Comparison of ENCODE assay signal across 25 cellular contexts in genomic region chr9:134882204-134882785, GRCh38. TPM values are rescaled to one million over a fixed set of nuclear protein-coding genes. Genes with fewer than 3 reads are reported as not detected.
DNase-seq lines count a peak whose midpoint lies in the region; ATAC-seq and TF ChIP-seq lines count a peak whose summit lies in the region.
"Had no signal": no experiment of that assay in that cellular context is flagged by ENCODE, and none has a peak within 500 bp of the region (broad histone marks: within the 10 kb centered on the region; RNA-seq: fewer than 3 reads in every experiment).

No MANE protein-coding gene starts in this region.

- no peak overlapping the region for H3K4me2 ChIP-seq in mesendoderm (ENCODE audit: low read length)
- H3K4me2 ChIP-seq: A549; BLaER1 treated with 17β-estradiol and CSF1 and Interleukin-3, amounts not matched to agents 10 nM and 100 nM had no signal

- no peak for ATAC-seq in right cardiac atrium
- ATAC-seq: A549, GM12878 had no signal

- H2BK120ac ChIP-seq in mesendoderm (ENCODE audit: low read depth, low read length): no peak overlapping the region

- peak overlapping the region; percentile 80 for H3K23ac ChIP-seq in mesendoderm (ENCODE audit: low read length)

- H3K4me1 ChIP-seq in esophagus muscularis mucosa: no peaks in the 10 kb centered on the region
- no peaks in the 10 kb centered on the region for H3K4me1 ChIP-seq in mesendoderm (ENCODE audit: control insufficient read depth, low read depth, low read length)
- H3K4me1 ChIP-seq in right cardiac atrium (ENCODE audit: control insufficient read depth, insufficient read depth, low read length): no peaks in the 10 kb centered on the region
- H3K4me1 ChIP-seq: A549, BE2C had no signal

- H3K56ac ChIP-seq in mesendoderm (ENCODE audit: low read length): no peak overlapping the region

- no peak overlapping the region for H2BK5ac ChIP-seq in mesendoderm (ENCODE audit: low read length)

- H2AK5ac ChIP-seq in mesendoderm (ENCODE audit: low read length): no peak overlapping the region

- H3K9me3 ChIP-seq in esophagus muscularis mucosa (no peaks in the 10 kb centered on the region), right cardiac atrium (ENCODE audit: control insufficient read depth, low read length) (no peaks in the 10 kb centered on the region)
- H3K9me3 ChIP-seq: A549; BE2C; BLaER1 treated with 17β-estradiol and CSF1 and Interleukin-3, amounts not matched to agents 10 nM and 100 nM had no signal

- H3K9ac ChIP-seq in mesendoderm (ENCODE audit: low read length): no peak overlapping the region
- H3K9ac ChIP-seq: BLaER1 treated with 17β-estradiol and CSF1 and Interleukin-3, amounts not matched to agents 10 nM and 100 nM; GM23248 had no signal

- no peak overlapping the region for H2BK15ac ChIP-seq in mesendoderm (replicated peaks; ENCODE audit: low read depth)

- no peak for TF ChIP-seq POLR2A in esophagus muscularis mucosa (IDR thresholded peaks at IDR 0.05; ENCODE audit: low read depth)

- TF ChIP-seq CTCF in esophagus muscularis mucosa (IDR thresholded peaks at IDR 0.05): no peak

- 95% methylated on average over 3 of the region's 3 CpGs for WGBS in esophagus muscularis mucosa
- no CpG with 5 or more reads among the region's 3 CpGs for WGBS in mesendoderm (ENCODE audit: extremely low coverage, insufficient coverage, low lambda C conversion rate)
- WGBS in right cardiac atrium: 95% methylated on average over 3 of the region's 3 CpGs

- DNase-seq in activated CD8-positive, alpha-beta memory T cell treated with anti-CD3 and anti-CD28 coated beads, Interleukin-2, amount 50 U/mL, for 48 hours: peak; percentile 23
- DNase-seq in activated CD8-positive, alpha-beta memory T cell treated with anti-CD3 and anti-CD28 coated beads, Interleukin-2, amount 50 U/mL, for 4 hours: no peak
- DNase-seq in esophagus muscularis mucosa (ENCODE audit: extremely low spot score): peak; percentile 77
- DNase-seq in mesendoderm: no peak
- DNase-seq in amniotic stem cell (lab: John Stamatoyannopoulos, UW): no peak
- no peak for DNase-seq in right cardiac atrium
- no peak for DNase-seq in activated naive CD4-positive, alpha-beta T cell (lab: John Stamatoyannopoulos, UW)
- DNase-seq: 8988T; ACHN; AML-193; BE2C; CD4-positive, alpha-beta T cell; CD8-positive, alpha-beta memory T cell; DMS 273 treated with DMSO at 0.1 percent for 48 hours; DMS79; EL; GDM1; GM23248; H7; HCEC 1CT had no signal

- H3K18ac ChIP-seq in mesendoderm (ENCODE audit: low read length): no peak overlapping the region

- no peaks in the 10 kb centered on the region for H3K79me2 ChIP-seq in mesendoderm (ENCODE audit: control insufficient read depth, insufficient read depth, low read length)

- no peak overlapping the region for H4K5ac ChIP-seq in mesendoderm (ENCODE audit: low read length)

- H3K27ac ChIP-seq in esophagus muscularis mucosa (replicated peaks in 1 of 4) (no peak overlapping the region), mesendoderm (ENCODE audit: low read depth, low read length) (no peak overlapping the region), right cardiac atrium (ENCODE audit: low read length) (no peak overlapping the region)
- H3K27ac ChIP-seq: A549; BLaER1 treated with 17β-estradiol and CSF1 and Interleukin-3, amounts not matched to agents 10 nM and 100 nM; GM23248 had no signal

- intact Hi-C loops in esophagus muscularis mucosa (cut with DNase I): no loop called here
- intact Hi-C loops in right cardiac atrium (cut with DNase I): no loop called here

- no peak overlapping the region for H3K4ac ChIP-seq in mesendoderm (ENCODE audit: low read depth, low read length)

- H3K36me3 ChIP-seq in esophagus muscularis mucosa: no peaks in the 10 kb centered on the region
- no peaks in the 10 kb centered on the region for H3K36me3 ChIP-seq in mesendoderm (ENCODE audit: control insufficient read depth, insufficient read depth, low read length)
- H3K36me3 ChIP-seq: BE2C; BLaER1 treated with 17β-estradiol and CSF1 and Interleukin-3, amounts not matched to agents 10 nM and 100 nM had no signal

- no peak for TF ChIP-seq EP300 in esophagus muscularis mucosa (IDR thresholded peaks at IDR 0.05)

- H3K27me3 ChIP-seq in esophagus muscularis mucosa: peaks cover 0 to 30% (median 0%) of the 10 kb centered on the region in 4 donors
- no peaks in the 10 kb centered on the region for H3K27me3 ChIP-seq in mesendoderm (ENCODE audit: insufficient read depth, low read length, poor library complexity)
- no peaks in the 10 kb centered on the region for H3K27me3 ChIP-seq in right cardiac atrium (ENCODE audit: control insufficient read depth, insufficient read depth)
- H3K27me3 ChIP-seq: BE2C had no signal

- H4K8ac ChIP-seq in mesendoderm (ENCODE audit: low read depth, low read length): no peak overlapping the region

- no peak overlapping the region for H3K4me3 ChIP-seq in esophagus muscularis mucosa
- no peak overlapping the region for H3K4me3 ChIP-seq in mesendoderm (ENCODE audit: low read length)
- H3K4me3 ChIP-seq in right cardiac atrium (ENCODE audit: low read length): no peak overlapping the region
- H3K4me3 ChIP-seq: A549; BLaER1 treated with 17β-estradiol and CSF1 and Interleukin-3, amounts not matched to agents 10 nM and 100 nM; GM12878; GM23248 had no signal

- no peaks in the 10 kb centered on the region for H3K79me1 ChIP-seq in mesendoderm (ENCODE audit: low read length)

RNA-seq across cellular contexts. Expression of gene FCN2, which starts 1.7 kb away (rescaled TPM):
- total RNA-seq in esophagus muscularis mucosa: not detected
- polyA plus RNA-seq in mesendoderm (2013, experiment 1 of 2): not detected
- polyA plus RNA-seq in mesendoderm (2013, experiment 2 of 2): not detected
- not detected for total RNA-seq in right cardiac atrium
- 0.72 TPM for polyA plus RNA-seq in right cardiac atrium
- total RNA-seq: CD4-positive, alpha-beta T cell; CD8-positive, alpha-beta memory T cell; GM12878; GM23248; H1; H7 had no signal
- polyA plus RNA-seq: A549; CD14-positive monocyte; CD8-positive, alpha-beta memory T cell; GM12878; GM23248; H1 had no signal

RNA-seq across cellular contexts. Expression of gene FCN1, which starts 35.4 kb away (rescaled TPM):
- total RNA-seq in esophagus muscularis mucosa (10 to 100 TPM in 1 of 4 donors, 1 to 10 TPM in 3; 1.3 to 26.0 (median 1.8) TPM), right cardiac atrium (1 to 10 TPM; 1.4 to 6.0 (median 3.0) TPM)
- not detected for polyA plus RNA-seq in mesendoderm (2013, experiment 1 of 2)
- polyA plus RNA-seq in mesendoderm (2013, experiment 2 of 2): not detected
- 1.7 TPM for polyA plus RNA-seq in right cardiac atrium
- total RNA-seq: GM23248, H1, H7 had no signal
- polyA plus RNA-seq: A549; CD8-positive, alpha-beta memory T cell; GM12878; GM23248; H1 had no signal

Comparison
In these comparisons a context has a peak if more than half of its experiments do, and no peak if none do; other contexts are left out.
1. DNase-seq: peak in activated CD8-positive, alpha-beta memory T cell treated with anti-CD3 and anti-CD28 coated beads, Interleukin-2, amount 50 U/mL, for 48 hours (single experiment) and esophagus muscularis mucosa (single experiment); none in activated CD8-positive, alpha-beta memory T cell treated with anti-CD3 and anti-CD28 coated beads, Interleukin-2, amount 50 U/mL, for 4 hours (single experiment), mesendoderm (single experiment), amniotic stem cell (single experiment), right cardiac atrium (0 of 3) and activated naive CD4-positive, alpha-beta T cell (0 of 4).